In genomic region chr4:499563-499962, GRCh38 we compare ENCODE assay signal across 8 cellular contexts. TPM values are rescaled to one million over a fixed set of nuclear protein-coding genes. Genes with fewer than 3 reads are reported as not detected.
DNase-seq lines count a peak whose midpoint lies in the region; ATAC-seq and TF ChIP-seq lines count a peak whose summit lies in the region.

No MANE protein-coding gene starts in this region.

- CTCF ChIA-PET in activated CD4-positive, alpha-beta memory T cell treated with anti-CD3 and anti-CD28 coated beads, Interleukin-2, amount 10 ng/mL, durations not matched to agents 7 days and 5 days (lab: Charles Lee): interaction anchor here (1.5 kb wide), 1 partner anchor 16 kb away, joined by 4 read pairs; no protein-coding TSS in a partner anchor

- POLR2A ChIA-PET in activated CD4-positive, alpha-beta memory T cell treated with anti-CD3 and anti-CD28 coated beads, Interleukin-2, amount 10 ng/mL, durations not matched to agents 7 days and 5 days (lab: Charles Lee): interaction anchor here (0.9 to 5.0 kb wide), 8 partner anchors 9 to 376 kb away, joined by 3 to 67 read pairs (median 5); partner anchors contain the start of genes ATP5ME, MYL5 and ZNF141

- H3K27ac ChIP-seq in heart right ventricle (peak overlapping the region; percentile 44 to 93 (median 90)), iPS-18a (ENCODE audit: low read length) (peak overlapping the region; percentile 82), stomach smooth muscle (ENCODE audit: low read length) (peak overlapping the region; percentile 80)

- peaks cover 36% of the 10 kb centered on the region for H3K9me3 Mint-ChIP-seq in activated CD4-positive, alpha-beta memory T cell treated with anti-CD3 and anti-CD28 coated beads, Interleukin-2, amount 10 ng/mL, durations not matched to agents 7 days and 5 days

- H3K4me1 ChIP-seq in heart right ventricle (peaks cover 7 to 31% (median 17%) of the 10 kb centered on the region in 9 donors), iPS-18a (ENCODE audit: control insufficient read depth, low read depth, low read length) (no peaks in the 10 kb centered on the region), stomach smooth muscle (ENCODE audit: control insufficient read depth, insufficient read depth, low read length) (peaks cover 15% of the 10 kb centered on the region)

- intact Hi-C loops in heart right ventricle (cut with DNase I): loop anchor here in 2 of 10 donors (2.0 kb wide), 1 partner anchor 25 kb away; no protein-coding TSS in a partner anchor
- intact Hi-C loops in cardiac septum (cut with DNase I): loop anchor here (2.0 to 5.0 kb wide), 2 partner anchors 27 to 162 kb away; partner anchors contain the start of gene ZNF141

- H3K9me3 ChIP-seq in heart right ventricle: peaks cover 0 to 26% (median 0%) of the 10 kb centered on the region in 11 donors
- peaks cover 3% of the 10 kb centered on the region for H3K9me3 ChIP-seq in iPS-18a (ENCODE audit: control insufficient read depth, low read depth, low read length)
- H3K9me3 ChIP-seq in stomach smooth muscle (ENCODE audit: control insufficient read depth in 2 of 2, low read length in 2 of 2): no peaks in the 10 kb centered on the region

- H3K4me3 Mint-ChIP-seq in activated CD4-positive, alpha-beta memory T cell treated with anti-CD3 and anti-CD28 coated beads, Interleukin-2, amount 10 ng/mL, durations not matched to agents 7 days and 5 days: peak overlapping the region; percentile 94

- peaks cover 57% of the 10 kb centered on the region for H3K4me1 Mint-ChIP-seq in activated CD4-positive, alpha-beta memory T cell treated with anti-CD3 and anti-CD28 coated beads, Interleukin-2, amount 10 ng/mL, durations not matched to agents 7 days and 5 days

- H3K4me3 ChIP-seq in heart right ventricle: peak overlapping the region; percentile 71 to 99 (median 94)
- peak overlapping the region; percentile 96 for H3K4me3 ChIP-seq in iPS-18a (ENCODE audit: low read length)
- H3K4me3 ChIP-seq in stomach smooth muscle (ENCODE audit: low read length in 2 of 2): peak overlapping the region; percentile 83 to 99

- H3K9ac ChIP-seq in iPS-18a (ENCODE audit: low read length): peak overlapping the region; percentile 94
- peak overlapping the region; percentile 96 to 99 for H3K9ac ChIP-seq in stomach smooth muscle (ENCODE audit: low read length in 2 of 2)

- DNase-seq in heart right ventricle: no peak
- DNase-seq in cardiac septum (ENCODE audit: low spot score): no peak
- DNase-seq in activated CD4-positive, alpha-beta memory T cell treated with anti-CD3 and anti-CD28 coated beads, Interleukin-2, amount 10 ng/mL, durations not matched to agents 7 days and 5 days: no peak
- DNase-seq in germinal center (ENCODE audit: low spot score): no peak
- DNase-seq in dedifferentiated amniotic fluid mesenchymal stem cell (ENCODE audit: extremely low spot score): no peak
- DNase-seq in islet precursor cell: no peak

- ATAC-seq in heart right ventricle: peak in 6 of 8 donors; percentile 11 to 32 (median 17)

- peak overlapping the region; percentile 92 for H3K27ac Mint-ChIP-seq in activated CD4-positive, alpha-beta memory T cell treated with anti-CD3 and anti-CD28 coated beads, Interleukin-2, amount 10 ng/mL, durations not matched to agents 7 days and 5 days

- TF ChIP-seq CTCF in heart right ventricle (IDR thresholded peaks at IDR 0.05): no peak

- H3K27me3 Mint-ChIP-seq in activated CD4-positive, alpha-beta memory T cell treated with anti-CD3 and anti-CD28 coated beads, Interleukin-2, amount 10 ng/mL, durations not matched to agents 7 days and 5 days: no peaks in the 10 kb centered on the region

- H3K36me3 ChIP-seq in heart right ventricle (peaks cover 0 to 56% (median 17%) of the 10 kb centered on the region in 9 donors), iPS-18a (ENCODE audit: control insufficient read depth, low read depth, low read length) (peaks cover 21% of the 10 kb centered on the region), stomach smooth muscle (ENCODE audit: control insufficient read depth in 2 of 2, insufficient read depth in 2 of 2, low read length in 2 of 2) (peaks cover 16 to 25% of the 10 kb centered on the region in 2 donors)

- H3K27me3 ChIP-seq in heart right ventricle: no peaks in the 10 kb centered on the region
- H3K27me3 ChIP-seq in iPS-18a (ENCODE audit: control insufficient read depth, insufficient read depth, low read length): no peaks in the 10 kb centered on the region
- H3K27me3 ChIP-seq in stomach smooth muscle (ENCODE audit: control insufficient read depth in 1 of 2, insufficient read depth in 2 of 2, low read length in 2 of 2): no peaks in the 10 kb centered on the region

- peaks cover 76% of the 10 kb centered on the region for H3K36me3 Mint-ChIP-seq in activated CD4-positive, alpha-beta memory T cell treated with anti-CD3 and anti-CD28 coated beads, Interleukin-2, amount 10 ng/mL, durations not matched to agents 7 days and 5 days (ENCODE audit: low read depth)

- 1 to 3% methylated on average over 15 of the region's 15 CpGs for WGBS in heart right ventricle, 2 donors

RNA-seq across cellular contexts. Expression of gene PIGG, which starts 0.6 kb away (rescaled TPM):
- total RNA-seq in heart right ventricle (10 to 100 TPM; 13.2 to 20.4 (median 17.1) TPM), cardiac septum (22.4 TPM)
- polyA plus RNA-seq in heart right ventricle: 10 to 100 TPM; 12.6 to 49.5 TPM
- 10 to 100 TPM; 55.1 to 56.8 TPM for total RNA-seq in activated CD4-positive, alpha-beta memory T cell treated with anti-CD3 and anti-CD28 coated beads, Interleukin-2, amount 10 ng/mL, durations not matched to agents 7 days and 5 days

RNA-seq across cellular contexts. Expression of gene ZNF721, which starts 0.6 kb away (rescaled TPM):
- total RNA-seq in heart right ventricle (10 to 100 TPM in 9 of 10 donors, 1 to 10 TPM in 1; 9.9 to 17.6 (median 15.3) TPM), cardiac septum (14.9 TPM)
- 10 to 100 TPM in 1 of 2 donors, 1 to 10 TPM in 1; 4.9 to 11.3 TPM for polyA plus RNA-seq in heart right ventricle
- total RNA-seq in activated CD4-positive, alpha-beta memory T cell treated with anti-CD3 and anti-CD28 coated beads, Interleukin-2, amount 10 ng/mL, durations not matched to agents 7 days and 5 days: 10 to 100 TPM; 34.5 to 38.1 TPM
